20 cellular contexts compared by ENCODE assay signal in genomic region chr6:129546702-129547101, GRCh38.
"Had no signal": no experiment of that assay in that cellular context is flagged by ENCODE, and none has a peak within 500 bp of the region (broad histone marks: within the 10 kb centered on the region; RNA-seq: fewer than 3 reads in every experiment).

No MANE protein-coding gene starts in this region.

- H3K4me1 ChIP-seq: heart left ventricle, spleen, suprapubic skin, tibial artery had no signal

- H3K4me3 ChIP-seq: coronary artery, heart left ventricle, spleen, suprapubic skin, tibial artery had no signal

- H3K36me3 ChIP-seq: heart left ventricle, spleen, suprapubic skin, tibial artery had no signal

- H3K27ac ChIP-seq: coronary artery, heart left ventricle, spleen, suprapubic skin, tibial artery had no signal

- H3K9me3 ChIP-seq: spleen, suprapubic skin, tibial artery had no signal

- ATAC-seq: activated CD4-positive, alpha-beta T cell treated with anti-CD3 and anti-CD28 coated beads for 36 hours; effector memory CD8-positive, alpha-beta T cell; esophagus mucosa; heart left ventricle; left ventricle myocardium superior; naive thymus-derived CD8-positive, alpha-beta T cell; right cardiac atrium had no signal

- DNase-seq: activated CD4-positive, alpha-beta T cell treated with anti-CD3 and anti-CD28 coated beads for 36 hours; activated CD4-positive, CD25-positive, alpha-beta regulatory T cell; activated CD8-positive, alpha-beta memory T cell treated with anti-CD3 and anti-CD28 coated beads for 24 hours; activated effector memory CD4-positive, alpha-beta T cell treated with Interleukin-2 at 50 U/mL for 16 hours; activated naive CD4-positive, alpha-beta T cell treated with Interleukin-2 at 50 U/mL for 16 hours; anterior cingulate cortex; effector memory CD8-positive, alpha-beta T cell; foreskin fibroblast; heart left ventricle; left ventricle myocardium superior; naive thymus-derived CD8-positive, alpha-beta T cell; nucleus accumbens; right cardiac atrium; spleen; stimulated activated naive CD4-positive, alpha-beta T cell; T-helper 1 cell; tibial artery had no signal

- H3K27me3 ChIP-seq: heart left ventricle, spleen, suprapubic skin, tibial artery had no signal
